23 cellular contexts compared by ENCODE assay signal in genomic region chr12:85765443-85765842, GRCh38.
DNase-seq lines count a peak whose midpoint lies in the region; ATAC-seq and TF ChIP-seq lines count a peak whose summit lies in the region.
"Had no signal": no experiment of that assay in that cellular context is flagged by ENCODE, and none has a peak within 500 bp of the region (broad histone marks: within the 10 kb centered on the region; RNA-seq: fewer than 3 reads in every experiment).

No MANE protein-coding gene starts in this region.

- no peaks in the 10 kb centered on the region for H3K27me3 ChIP-seq in adrenal gland
- H3K27me3 ChIP-seq: sigmoid colon had no signal

- WGBS in adrenal gland, 4 donors = 20 to 45% (median 29%) methylated on average over 2 of the region's 2 CpGs

- no peak for TF ChIP-seq POLR2A in adrenal gland (IDR thresholded peaks at IDR 0.05)

- intact Hi-C loops in adrenal gland (cut with DNase I) = no loop called here

- CTCF ChIA-PET in WTC11 (lab: Charles Lee) = no interaction called here

- H3K27ac Mint-ChIP-seq in WTC11 = no peak overlapping the region
- H3K27ac Mint-ChIP-seq: activated CD8-positive, alpha-beta T cell treated with anti-CD3 and anti-CD28 coated beads for 36 hours; activated naive CD8-positive, alpha-beta T cell treated with anti-CD3 and anti-CD28 coated beads for 36 hours; progenitor cell of endocrine pancreas; T-helper 1 cell treated with Interleukin-12 subunit alpha and Interleukin-12 subunit beta and Interleukin-4 antibody, amounts not matched to agents 30 μg/mL and 1 μg/mL, for 36 hours had no signal

- H3K4me3 ChIP-seq in adrenal gland = no peak overlapping the region
- H3K4me3 ChIP-seq: sigmoid colon, SK-N-MC had no signal

- H3K27ac ChIP-seq in adrenal gland = no peak overlapping the region
- H3K27ac ChIP-seq: KMS-11, sigmoid colon, SK-N-MC had no signal

- DNase-seq in DMS153 (lab: John Stamatoyannopoulos, UW) = peak; percentile 92
- peak; percentile 55 for DNase-seq in NCI-H1436 (lab: John Stamatoyannopoulos, UW)
- DNase-seq in NCI-H460 (ENCODE audit: extremely low read depth, low read depth) = peak; percentile 68
- DNase-seq in adrenal gland = peak in 4 of 7 donors; percentile 16 to 56 (median 38)
- no peak for DNase-seq in WTC11 (ENCODE audit: low spot score)
- no peak for DNase-seq in NCI-H226
- no peak for DNase-seq in dermis blood vessel endothelial cell
- DNase-seq: activated CD4-positive, CD25-positive, alpha-beta regulatory T cell treated with anti-CD3 and anti-CD28 coated beads, Interleukin-2, amount 50 U/mL, for 72 hours; activated CD8-positive, alpha-beta T cell treated with anti-CD3 and anti-CD28 coated beads for 36 hours; activated effector memory CD4-positive, alpha-beta T cell treated with Interleukin-2 at 50 U/mL for 16 hours; activated naive CD8-positive, alpha-beta T cell treated with anti-CD3 and anti-CD28 coated beads for 36 hours; C1 segment of cervical spinal cord; central memory CD4-positive, alpha-beta T cell; mesendoderm; NCI-H1694 treated with DMSO at 0.1 percent for 48 hours; NCI-H524; sigmoid colon; stimulated activated naive CD4-positive, alpha-beta T cell had no signal

- H3K4me1 Mint-ChIP-seq in WTC11 = peaks cover 17% of the 10 kb centered on the region
- H3K4me1 Mint-ChIP-seq: activated naive CD8-positive, alpha-beta T cell treated with anti-CD3 and anti-CD28 coated beads for 36 hours had no signal

- no peaks in the 10 kb centered on the region for H3K36me3 Mint-ChIP-seq in WTC11
- H3K36me3 Mint-ChIP-seq: activated naive CD8-positive, alpha-beta T cell treated with anti-CD3 and anti-CD28 coated beads for 36 hours had no signal

- H3K4me1 ChIP-seq in adrenal gland (replicated peaks in 1 of 2) = no peaks in the 10 kb centered on the region
- H3K4me1 ChIP-seq: sigmoid colon had no signal

- no peaks in the 10 kb centered on the region for H3K27me3 Mint-ChIP-seq in WTC11 (ENCODE audit: low read depth)
- H3K27me3 Mint-ChIP-seq: activated CD8-positive, alpha-beta T cell treated with anti-CD3 and anti-CD28 coated beads for 36 hours; activated naive CD8-positive, alpha-beta T cell treated with anti-CD3 and anti-CD28 coated beads for 36 hours; progenitor cell of endocrine pancreas had no signal

- no peak overlapping the region for H3K4me3 Mint-ChIP-seq in WTC11
- H3K4me3 Mint-ChIP-seq: activated CD8-positive, alpha-beta T cell treated with anti-CD3 and anti-CD28 coated beads for 36 hours; activated naive CD8-positive, alpha-beta T cell treated with anti-CD3 and anti-CD28 coated beads for 36 hours; T-helper 1 cell treated with Interleukin-12 subunit alpha and Interleukin-12 subunit beta and Interleukin-4 antibody, amounts not matched to agents 30 μg/mL and 1 μg/mL, for 36 hours had no signal

- H3K36me3 ChIP-seq in adrenal gland (replicated peaks in 1 of 2) = no peaks in the 10 kb centered on the region
- H3K36me3 ChIP-seq: sigmoid colon had no signal

- no peaks in the 10 kb centered on the region for H3K9me3 ChIP-seq in adrenal gland (replicated peaks in 1 of 3)
- H3K9me3 ChIP-seq: sigmoid colon had no signal

- ATAC-seq in WTC11 (no peak), GM18502 (IDR thresholded peaks at IDR 0.05; ENCODE audit: poor library complexity, unreplicated experiment) (no peak)
- ATAC-seq: activated CD8-positive, alpha-beta T cell treated with anti-CD3 and anti-CD28 coated beads for 36 hours had no signal

- no peak for TF ChIP-seq CTCF in adrenal gland (IDR thresholded peaks at IDR 0.05)
- TF ChIP-seq CTCF in WTC11 (IDR thresholded peaks at IDR 0.05) = no peak

- no peaks in the 10 kb centered on the region for H3K9me3 Mint-ChIP-seq in WTC11
- H3K9me3 Mint-ChIP-seq: activated CD8-positive, alpha-beta T cell treated with anti-CD3 and anti-CD28 coated beads for 36 hours; activated naive CD8-positive, alpha-beta T cell treated with anti-CD3 and anti-CD28 coated beads for 36 hours; T-helper 1 cell treated with Interleukin-12 subunit alpha and Interleukin-12 subunit beta and Interleukin-4 antibody, amounts not matched to agents 30 μg/mL and 1 μg/mL, for 36 hours had no signal

- POLR2A ChIA-PET in WTC11 (lab: Charles Lee) = no interaction called here

TF ChIP-seq in WTC11, 78 proteins besides CTCF, POLR2A, EP300 and RAD21:
- no peak for TF ChIP-seq NFE2L1 (CRISPR knock-in tag; IDR thresholded peaks at IDR 0.05)
- TF ChIP-seq SMAD4 (CRISPR knock-in tag; IDR thresholded peaks at IDR 0.05) = no peak
- no peak for TF ChIP-seq TEAD1 (CRISPR knock-in tag; IDR thresholded peaks at IDR 0.05)
- no peak for TF ChIP-seq ZNF423 (CRISPR knock-in tag; IDR thresholded peaks at IDR 0.05)
- no peak for TF ChIP-seq RORB (CRISPR knock-in tag; IDR thresholded peaks at IDR 0.05)
- no peak for TF ChIP-seq KAT7 (CRISPR knock-in tag; IDR thresholded peaks at IDR 0.05; ENCODE audit: borderline replicate concordance)
- TF ChIP-seq RELA (CRISPR knock-in tag; IDR thresholded peaks at IDR 0.05; ENCODE audit: borderline replicate concordance) = no peak
- TF ChIP-seq ZNF396 (CRISPR knock-in tag; IDR thresholded peaks at IDR 0.05; ENCODE audit: borderline replicate concordance) = no peak
- TF ChIP-seq, protein P1, sequence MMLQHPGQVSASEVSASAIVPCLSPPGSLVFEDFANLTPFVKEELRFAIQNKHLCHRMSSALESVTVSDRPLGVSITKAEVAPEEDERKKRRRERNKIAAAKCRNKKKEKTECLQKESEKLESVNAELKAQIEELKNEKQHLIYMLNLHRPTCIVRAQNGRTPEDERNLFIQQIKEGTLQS (CRISPR knock-in tag; conservative IDR thresholded peaks at IDR 0.05) = no peak
- no peak for TF ChIP-seq MYBL2 (CRISPR knock-in tag; IDR thresholded peaks at IDR 0.05)

Comparison
In these comparisons a context has a peak if more than half of its experiments do, and no peak if none do; other contexts are left out.
1. DNase-seq: peak in DMS153 (single experiment), NCI-H1436 (single experiment), NCI-H460 (single experiment) and adrenal gland (4 of 7); none in WTC11 (single experiment), NCI-H226 (single experiment) and dermis blood vessel endothelial cell (single experiment).